Comparison of ENCODE assay signal across 8 cellular contexts in genomic region chr4:1166509-1167243, GRCh38. TPM values are rescaled to one million over a fixed set of nuclear protein-coding genes. Genes with fewer than 3 reads are reported as not detected.
A peak's percentile ranks its signal among the peaks of the same experiment; 100 is the strongest.
DNase-seq lines count a peak whose midpoint lies in the region; TF ChIP-seq lines count a peak whose summit lies in the region.

No MANE protein-coding gene starts in this region.

- peaks cover 5 to 33% (median 15%) of the 10 kb centered on the region in 3 donors for H3K27me3 ChIP-seq in stomach

- H3K4me3 Mint-ChIP-seq in activated T-cell treated with anti-CD3 and anti-CD28 coated beads, Interleukin-2, amount 50 U/mL, for 24 hours: peak overlapping the region; percentile 79

- no peak for TF ChIP-seq EP300 in stomach (IDR thresholded peaks at IDR 0.05)

- H3K27me3 Mint-ChIP-seq in activated T-cell treated with anti-CD3 and anti-CD28 coated beads, Interleukin-2, amount 50 U/mL, for 24 hours: peaks cover 23% of the 10 kb centered on the region

- peak overlapping the region in 2 of 5 donors; percentile 71 to 79 for H3K27ac ChIP-seq in stomach

- TF ChIP-seq CTCF in fibroblast of villous mesenchyme (IDR thresholded peaks at IDR 0.05; ENCODE audit: insufficient read depth, low read depth, low read length) (no peak), stomach (IDR thresholded peaks at IDR 0.05) (no peak)

- H3K36me3 Mint-ChIP-seq in activated T-cell treated with anti-CD3 and anti-CD28 coated beads, Interleukin-2, amount 50 U/mL, for 24 hours (ENCODE audit: low read depth): no peaks in the 10 kb centered on the region

- intact Hi-C loops in stomach (cut with DNase I; ENCODE audit: low total_unique reads): no loop called here

- peaks cover 25 to 50% (median 33%) of the 10 kb centered on the region in 4 donors for H3K4me1 ChIP-seq in stomach

- H3K9me3 ChIP-seq in stomach: no peaks in the 10 kb centered on the region

- peaks cover 29% of the 10 kb centered on the region for H3K4me1 Mint-ChIP-seq in activated T-cell treated with anti-CD3 and anti-CD28 coated beads, Interleukin-2, amount 50 U/mL, for 24 hours (ENCODE audit: low read depth)

- TF ChIP-seq POLR2A in stomach (IDR thresholded peaks at IDR 0.05): no peak

- H3K4me3 ChIP-seq in fibroblast of villous mesenchyme (ENCODE audit: low read depth, low read length) (no peak overlapping the region), stomach (peak overlapping the region; percentile 54 to 71 (median 62))

- H3K9me3 Mint-ChIP-seq in activated T-cell treated with anti-CD3 and anti-CD28 coated beads, Interleukin-2, amount 50 U/mL, for 24 hours: no peaks in the 10 kb centered on the region

- peaks cover 0 to 4% (median 0%) of the 10 kb centered on the region in 4 donors for H3K36me3 ChIP-seq in stomach

- peak overlapping the region; percentile 87 for H3K27ac Mint-ChIP-seq in activated T-cell treated with anti-CD3 and anti-CD28 coated beads, Interleukin-2, amount 50 U/mL, for 24 hours

- no peak for DNase-seq in activated T-cell treated with anti-CD3 and anti-CD28 coated beads, Interleukin-2, amount 50 U/mL, for 24 hours
- DNase-seq in activated T-cell treated with anti-CD3 and anti-CD28 coated beads, Interleukin-2, amount 50 U/mL, for 1 hour: no peak
- DNase-seq in RPMI8226 (peak; percentile 22), fibroblast of villous mesenchyme (ENCODE audit: low read depth) (peak; percentile 40), stomach (no peak), T1000 (lab: John Stamatoyannopoulos, UW) (no peak), AG08395 (ENCODE audit: low spot score) (no peak)
- DNase-seq in stimulated activated CD4-positive, alpha-beta T cell treated with anti-CD3 and anti-CD28 coated beads, Interleukin-1b, Interleukin-23, amount 100 ng/mL, for 48 hours: no peak

- WGBS in stomach, 5 donors: 56 to 64% (median 62%) methylated on average over 17 to 24 of the region's 24 CpGs

RNA-seq across cellular contexts. Expression of gene SPON2, which starts 5.7 kb away (rescaled TPM):
- total RNA-seq in fibroblast of villous mesenchyme (197 and 601 TPM in 2 replicates), stomach (100 to 1,000 TPM in 1 of 5 donors, 10 to 100 TPM in 4; 12.8 to 224 (median 63.9) TPM)
- 10 to 100 TPM; 20.1 to 54.6 (median 40.6) TPM for polyA plus RNA-seq in stomach

RNA-seq across cellular contexts. Expression of gene RNF212, which starts 53.3 kb away (rescaled TPM):
- total RNA-seq in fibroblast of villous mesenchyme (2.9 and 3.0 TPM in 2 replicates), stomach (1 to 10 TPM in 1 of 5 donors, not detected in 4; 1.3 TPM)
- 1 to 10 TPM; 1.7 to 4.8 (median 3.5) TPM for polyA plus RNA-seq in stomach

Comparison
In these comparisons a context has a peak if more than half of its experiments do, and no peak if none do; other contexts are left out.
1. DNase-seq: peak in RPMI8226 (single experiment) and fibroblast of villous mesenchyme (single experiment); none in activated T-cell treated with anti-CD3 and anti-CD28 coated beads, Interleukin-2, amount 50 U/mL, for 24 hours (single experiment), activated T-cell treated with anti-CD3 and anti-CD28 coated beads, Interleukin-2, amount 50 U/mL, for 1 hour (single experiment), stomach (single experiment), stimulated activated CD4-positive, alpha-beta T cell treated with anti-CD3 and anti-CD28 coated beads, Interleukin-1b, Interleukin-23, amount 100 ng/mL, for 48 hours (single experiment), T1000 (single experiment) and AG08395 (single experiment).